9 cellular contexts compared by ENCODE assay signal in the genomic region with DNA sequence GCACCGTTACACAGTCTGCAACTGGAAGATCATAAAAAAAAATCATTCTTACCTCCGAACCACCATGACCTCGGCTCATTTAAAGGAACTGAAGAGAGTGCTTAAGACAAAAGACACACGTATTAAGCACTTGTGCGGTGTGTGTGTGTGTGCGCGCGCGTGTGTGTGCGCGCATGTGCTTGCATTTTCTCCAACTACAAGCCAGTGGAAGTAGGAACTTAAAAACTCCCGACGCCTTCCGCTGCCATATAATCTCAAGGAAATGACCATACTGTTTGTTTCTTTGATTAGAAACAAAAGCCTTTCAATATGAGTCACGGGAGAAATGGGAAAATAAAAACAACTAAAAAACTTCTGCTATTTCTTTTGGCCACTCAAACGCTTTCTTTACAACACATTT. TPM values are rescaled to one million over a fixed set of nuclear protein-coding genes. Genes with fewer than 3 reads are reported as not detected.
DNase-seq lines count a peak whose midpoint lies in the region; ATAC-seq, FAIRE-seq and TF ChIP-seq lines count a peak whose summit lies in the region.
"Had no signal": no experiment of that assay in that cellular context is flagged by ENCODE, and none has a peak within 500 bp of the region (broad histone marks: within the 10 kb centered on the region; RNA-seq: fewer than 3 reads in every experiment).

No MANE protein-coding gene starts in this region.

- H3K27ac ChIP-seq in GM12878 (ENCODE audit: control insufficient read depth, insufficient read depth), result no peak overlapping the region
- peak overlapping the region; percentile 7 to 90 for H3K27ac ChIP-seq in lung (ENCODE audit: low read depth in 1 of 2, low read length in 1 of 2)
- H3K27ac ChIP-seq in uterus, result peak overlapping the region; percentile 16 to 43
- H3K27ac ChIP-seq: foreskin keratinocyte had no signal

- no peak for TF ChIP-seq POLR2A in GM12878 (IDR thresholded peaks at IDR 0.05; ENCODE audit: low read depth, low read length)
- no peak for TF ChIP-seq POLR2A in uterus (IDR thresholded peaks at IDR 0.05)

- TF ChIP-seq CTCF in GM12878 (IDR thresholded peaks at IDR 0.05 in 2 of 3, conservative IDR thresholded peaks at IDR 0.05 in 1 of 3; ENCODE audit: control insufficient read depth in 2 of 3, extremely low read depth in 1 of 3, insufficient read depth in 1 of 3, low read depth in 3 of 3, low read length in 3 of 3) (no peak), lung (IDR thresholded peaks at IDR 0.05; ENCODE audit: control extremely low read depth, extremely low read depth) (no peak), uterus (IDR thresholded peaks at IDR 0.05) (no peak)

- 0 out of 4 replicates have a peak, but pooled peaks of 1 of the 2 experiments have one; percentile 10 for TF ChIP-seq EP300 in GM12878 (IDR thresholded peaks at IDR 0.05; ENCODE audit: borderline replicate concordance in 1 of 2, control insufficient read depth in 1 of 2, low read depth in 2 of 2, low read length in 2 of 2)

- H3K27ac Mint-ChIP-seq in activated naive CD4-positive, alpha-beta T cell treated with anti-CD3 and anti-CD28 coated beads, Interleukin-2, amount 50 U/mL, for 24 hours, result no peak overlapping the region

- peak overlapping the region; percentile 37; the same call in 1 of the 2 replicates for H3K4me3 ChIP-seq in GM12878
- H3K4me3 ChIP-seq in lung, result peak overlapping the region; percentile 19
- peak overlapping the region in 1 of 2 donors; percentile 5 for H3K4me3 ChIP-seq in uterus

- DNase-seq in activated naive CD4-positive, alpha-beta T cell (lab: John Stamatoyannopoulos, UW), result no peak
- DNase-seq in GM12878 (ENCODE audit: low read depth, low spot score) (no peak), lung (ENCODE audit: low spot score) (no peak), uterus (peak in 1 of 2 donors; percentile 32), kidney tubule cell (ENCODE audit: low spot score) (no peak)
- no peak for DNase-seq in activated CD4-positive, alpha-beta T cell treated with anti-CD3 and anti-CD28 coated beads for 4 hours
- DNase-seq: foreskin keratinocyte had no signal

- POLR2A ChIA-PET in GM12878 (lab: Charles Lee), result no interaction called here

- no TSS peak for BruUV-seq in GM12878 (replicated peaks; lab: Mats Ljungman, UMichigan)

- peak overlapping the region; percentile 66 for H3K4me2 ChIP-seq in GM12878 (ENCODE audit: control insufficient read depth, insufficient read depth)

- H3K9me3 ChIP-seq in GM12878 (replicated peaks; ENCODE audit: control insufficient read depth, insufficient read depth, low read length) (no peaks in the 10 kb centered on the region), lung (ENCODE audit: control insufficient read depth in 2 of 2, insufficient read depth in 1 of 2, low read length in 1 of 2) (no peaks in the 10 kb centered on the region), uterus (no peaks in the 10 kb centered on the region)

- no peaks in the 10 kb centered on the region for H3K9me3 Mint-ChIP-seq in activated naive CD4-positive, alpha-beta T cell treated with anti-CD3 and anti-CD28 coated beads, Interleukin-2, amount 50 U/mL, for 24 hours

- CTCF ChIA-PET in GM12878 (lab: Yijun Ruan, JAX), result no interaction called here

- no peaks in the 10 kb centered on the region for H3K36me3 Mint-ChIP-seq in activated naive CD4-positive, alpha-beta T cell treated with anti-CD3 and anti-CD28 coated beads, Interleukin-2, amount 50 U/mL, for 24 hours

- H2AFZ ChIP-seq in GM12878 (ENCODE audit: control insufficient read depth, low read depth, low read length), result peak overlapping the region; percentile 69

- no peaks in the 10 kb centered on the region for H3K27me3 Mint-ChIP-seq in activated naive CD4-positive, alpha-beta T cell treated with anti-CD3 and anti-CD28 coated beads, Interleukin-2, amount 50 U/mL, for 24 hours

- in situ Hi-C loops in GM12878 (cut with MboI), result no loop called here

- H3K36me3 ChIP-seq in GM12878 (ENCODE audit: control insufficient read depth in 2 of 2, insufficient read depth in 2 of 2, low read length in 1 of 2), result no peaks in the 10 kb centered on the region
- no peaks in the 10 kb centered on the region for H3K36me3 ChIP-seq in lung (ENCODE audit: control insufficient read depth in 2 of 2, insufficient read depth in 2 of 2, low read length in 2 of 2)
- H3K36me3 ChIP-seq in uterus, result no peaks in the 10 kb centered on the region

- intact Hi-C loops in GM12878 (cut with micrococcal nuclease; ENCODE audit: unreplicated experiment), result no loop called here
- intact Hi-C loops in uterus (cut with DNase I; ENCODE audit: low total_unique reads), result no loop called here

- ATAC-seq in GM12878 (peak; percentile 82), lung (ENCODE audit: insufficient read depth, low FRiP score) (peak; percentile 65), HG03439 (IDR thresholded peaks at IDR 0.05; ENCODE audit: unreplicated experiment) (no peak)
- ATAC-seq: foreskin keratinocyte had no signal

- no peaks in the 10 kb centered on the region for H3K4me1 ChIP-seq in GM12878 (ENCODE audit: control insufficient read depth, insufficient read depth, low read length)
- H3K4me1 ChIP-seq in lung (ENCODE audit: control insufficient read depth in 2 of 2, insufficient read depth in 2 of 2, low read length in 2 of 2), result peaks cover 2 to 9% of the 10 kb centered on the region in 2 donors
- H3K4me1 ChIP-seq in uterus, result no peaks in the 10 kb centered on the region

- no peaks in the 10 kb centered on the region for H3K79me2 ChIP-seq in GM12878 (ENCODE audit: control insufficient read depth, insufficient read depth, low read length)

- SMC1A ChIA-PET in GM12878 (lab: Charles Lee; ENCODE audit: uncharacterized antibody, unreplicated experiment), result interaction anchor here (1.3 kb wide), 1 partner anchor 22 kb away, joined by 3 read pairs; no protein-coding TSS in a partner anchor

- RAD21 ChIA-PET in GM12878 (lab: Charles Lee; ENCODE audit: unreplicated experiment), result no interaction called here

- H3K27me3 ChIP-seq in GM12878 (replicated peaks in 1 of 2; ENCODE audit: control insufficient read depth in 2 of 2, insufficient read depth in 2 of 2, low read length in 1 of 2) (no peaks in the 10 kb centered on the region), lung (ENCODE audit: control insufficient read depth, insufficient read depth) (no peaks in the 10 kb centered on the region), uterus (no peaks in the 10 kb centered on the region)
- H3K27me3 ChIP-seq: foreskin keratinocyte had no signal

- no peaks in the 10 kb centered on the region for H4K20me1 ChIP-seq in GM12878 (ENCODE audit: control insufficient read depth, insufficient read depth)

- FAIRE-seq in GM12878 (lab: Jason Lieb, UNC), result no peak

- H3K4me1 Mint-ChIP-seq in activated naive CD4-positive, alpha-beta T cell treated with anti-CD3 and anti-CD28 coated beads, Interleukin-2, amount 50 U/mL, for 24 hours, result peaks cover 16% of the 10 kb centered on the region

- H3K4me3 Mint-ChIP-seq in activated naive CD4-positive, alpha-beta T cell treated with anti-CD3 and anti-CD28 coated beads, Interleukin-2, amount 50 U/mL, for 24 hours, result peak overlapping the region; percentile 35

- H3K9ac ChIP-seq in GM12878 (ENCODE audit: control insufficient read depth, insufficient read depth, low read length), result 0 out of 2 replicates have a peak overlapping the region, but pooled peaks have one; percentile 19

- TF ChIP-seq RAD21 in GM12878 (IDR thresholded peaks at IDR 0.05; ENCODE audit: insufficient read depth, low read depth, low read length), result no peak

- WGBS in GM12878 (ENCODE audit: insufficient coverage, insufficient replicate concordance, low lambda C conversion rate, missing lambda C conversion rate), result 35% methylated on average over 16 of the region's 16 CpGs
- 13 to 30% methylated on average over 16 of the region's 16 CpGs for WGBS in lung, 2 donors

TF ChIP-seq in GM12878, 131 proteins besides CTCF, POLR2A, EP300 and RAD21 (continues in another document):
- no peak for TF ChIP-seq KDM1A (IDR thresholded peaks at IDR 0.05; ENCODE audit: borderline replicate concordance)
- 0 out of 2 replicates have a peak, but pooled peaks have one; percentile 30 for TF ChIP-seq PKNOX1 (IDR thresholded peaks at IDR 0.05)

RNA-seq across cellular contexts. Expression of gene FRMD4B, which starts 32.4 kb away (rescaled TPM):
- total RNA-seq in GM12878 (2013; cell fraction: nucleolus; rRNA removed), result 90.0 and 92.7 TPM in 2 replicates
- total RNA-seq in GM12878 (2014; rRNA removed), result 8.2 and 9.0 TPM in 2 replicates
- total RNA-seq in GM12878 (2014; rRNA removed; fragmentation: Illumina TruSeq; extraction: Trizol), result 10.6 and 10.8 TPM in 2 replicates
- 6.9 TPM in 2 replicates for total RNA-seq in GM12878 (2021)
- 0.08 TPM for polyA plus RNA-seq in GM12878 (2011; ENCODE audit: low read depth)
- polyA plus RNA-seq in GM12878 (2011; rRNA removed), result 6.7 and 6.9 TPM in 2 replicates
- 4.5 and 5.4 TPM in 2 replicates for polyA plus RNA-seq in GM12878 (2011; cell fraction: cytosol; rRNA removed)
- 7.4 and 7.7 TPM in 2 replicates for polyA plus RNA-seq in GM12878 (2011; cell fraction: nucleus; rRNA removed)
- 0.89 and 1.1 TPM in 2 replicates for polyA plus RNA-seq in GM12878 (2012)
- 9.1 and 9.8 TPM in 2 replicates for polyA plus RNA-seq in GM12878 (2014; fragmentation: Illumina TruSeq; extraction: Trizol)
- polyA plus RNA-seq in GM12878 (2014; fragmentation: Nextera tagmentation; extraction: Ambion mirVana), result 10 to 100 TPM in 1 of 2 experiments, 1 to 10 TPM in 1; 7.0 to 11.4 TPM
- polyA plus RNA-seq in GM12878 (2014; rRNA removed), result 7.5 and 9.0 TPM in 2 replicates
- polyA plus RNA-seq in GM12878 (2016; fragmentation: Nextera tagmentation; extraction: Ambion mirVana), result 1 to 10 TPM; 3.9 to 7.0 TPM
- polyA minus RNA-seq in GM12878 (2011; rRNA and poly(A)+ RNA removed), result 10.0 and 11.8 TPM in 2 replicates
- polyA minus RNA-seq in GM12878 (2011; cell fraction: cytosol; rRNA and poly(A)+ RNA removed), result 2.7 and 3.7 TPM in 2 replicates
- 7.7 and 11.7 TPM in 2 replicates for polyA minus RNA-seq in GM12878 (2011; cell fraction: nucleus; rRNA and poly(A)+ RNA removed)
- total RNA-seq in lung, result 10 to 100 TPM; 59.4 to 96.4 TPM
- polyA plus RNA-seq in lung, result 10 to 100 TPM; 16.6 to 18.5 TPM
- total RNA-seq in uterus, result 10 to 100 TPM in 3 of 4 donors, 1 to 10 TPM in 1; 9.4 to 87.0 (median 23.6) TPM
